15 cellular contexts compared by ENCODE assay signal in the genomic region with DNA sequence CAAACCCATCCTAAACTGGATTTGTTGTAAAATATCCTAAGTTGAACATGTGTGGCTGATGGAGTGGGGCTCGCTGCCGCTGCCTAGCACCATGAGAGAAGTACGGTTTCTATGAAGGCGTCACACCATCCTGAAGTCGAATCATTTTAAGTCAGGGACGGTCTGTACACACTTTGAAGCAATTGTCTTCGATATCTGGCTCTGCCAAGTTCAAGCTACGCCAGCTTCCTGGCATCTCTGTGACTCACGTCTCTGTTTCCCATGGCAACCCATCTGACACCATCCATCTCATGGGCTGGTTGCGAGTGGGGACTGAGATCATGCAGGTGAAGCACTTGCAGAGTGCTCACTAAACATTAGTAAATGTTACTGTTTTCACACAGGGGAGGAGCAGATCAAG.
DNase-seq lines count a peak whose midpoint lies in the region; FAIRE-seq and TF ChIP-seq lines count a peak whose summit lies in the region.
"Had no signal": no experiment of that assay in that cellular context is flagged by ENCODE, and none has a peak within 500 bp of the region (broad histone marks: within the 10 kb centered on the region; RNA-seq: fewer than 3 reads in every experiment).

No MANE protein-coding gene starts in this region.

- H3K36me3 ChIP-seq in brain microvascular endothelial cell (replicated peaks), result no peaks in the 10 kb centered on the region
- H3K36me3 ChIP-seq: cardiac muscle cell, Peyer's patch, vagina had no signal

- no peak for FAIRE-seq in GM19239 (lab: Jason Lieb, UNC)

- intact Hi-C loops in head of caudate nucleus (cut with DNase I), result no loop called here

- H3K4me3 ChIP-seq in brain microvascular endothelial cell (ENCODE audit: low read depth, low read length), result no peak overlapping the region
- H3K4me3 ChIP-seq: cardiac muscle cell, Peyer's patch, vagina had no signal

- in situ Hi-C loops in brain microvascular endothelial cell (cut with HindIII; ENCODE audit: low pct_ligation_motif_present, low sequenced_read_pairs), result no loop called here

- no peak overlapping the region for H3K27ac ChIP-seq in brain microvascular endothelial cell
- H3K27ac ChIP-seq: cardiac muscle cell, Peyer's patch, vagina had no signal

- H3K27me3 ChIP-seq in brain microvascular endothelial cell (replicated peaks), result no peaks in the 10 kb centered on the region
- H3K27me3 ChIP-seq: cardiac muscle cell, Peyer's patch, vagina had no signal

- DNase-seq in Ammon's horn (ENCODE audit: low spot score) (peak; percentile 68), M059J (ENCODE audit: low read depth) (peak; percentile 83), SHP77 (lab: John Stamatoyannopoulos, UW) (peak; percentile 58 to 72), head of caudate nucleus (peak; percentile 32 to 93 (median 72)), brain microvascular endothelial cell (no peak), GM19239 (ENCODE audit: insufficient read length, low spot score) (no peak), T-helper 1 cell (no peak)
- no peak for DNase-seq in activated effector memory CD4-positive, alpha-beta T cell treated with Interleukin-2 at 50 U/mL for 16 hours
- DNase-seq: GDM1; IMR-90; mesendoderm; Peyer's patch; stimulated activated CD4-positive, alpha-beta T cell treated with anti-CD3 and anti-CD28 coated beads, Interleukin-2, amount 100 ng/mL, for 24 hours had no signal

- no peak for TF ChIP-seq CTCF in brain microvascular endothelial cell (IDR thresholded peaks at IDR 0.05; ENCODE audit: low read depth, low read length, missing control alignments)

Comparison
In these comparisons a context has a peak if more than half of its experiments do, and no peak if none do; other contexts are left out.
1. DNase-seq: peak in Ammon's horn (single experiment), M059J (single experiment), SHP77 (2 of 2) and head of caudate nucleus (42 of 42); none in activated effector memory CD4-positive, alpha-beta T cell treated with Interleukin-2 at 50 U/mL for 16 hours (single experiment), brain microvascular endothelial cell (single experiment), GM19239 (single experiment) and T-helper 1 cell (0 of 5).